18 cellular contexts compared by ENCODE assay signal in the genomic region with DNA sequence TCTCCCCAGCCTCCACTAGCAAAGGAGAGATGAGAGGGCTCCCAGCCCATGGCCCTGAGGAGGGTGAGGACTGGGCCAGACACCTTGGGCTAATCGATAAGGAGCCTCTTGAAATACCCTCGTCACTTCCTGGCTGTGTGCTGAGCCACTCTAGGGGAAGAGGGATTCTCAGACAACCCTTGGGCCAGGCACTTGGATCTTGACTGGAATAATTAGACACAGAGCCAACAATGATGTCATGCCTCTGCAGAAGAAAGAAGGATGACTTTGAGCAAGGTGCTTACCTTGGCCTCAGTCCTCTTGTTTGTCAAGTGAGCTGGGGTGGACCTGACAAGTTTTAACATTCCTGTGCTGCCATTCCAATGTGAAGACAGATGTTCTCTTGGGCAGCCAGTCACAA.
DNase-seq lines count a peak whose midpoint lies in the region; ATAC-seq, FAIRE-seq and TF ChIP-seq lines count a peak whose summit lies in the region.
"Had no signal": no experiment of that assay in that cellular context is flagged by ENCODE, and none has a peak within 500 bp of the region (broad histone marks: within the 10 kb centered on the region; RNA-seq: fewer than 3 reads in every experiment).

No MANE protein-coding gene starts in this region.

- no peak for FAIRE-seq in bronchial epithelial cell (lab: Jason Lieb, UNC)
- FAIRE-seq: endometrium had no signal

- H3K27me3 ChIP-seq in Loucy (ENCODE audit: insufficient read depth, low read length, poor library complexity, severe bottlenecking) (no peaks in the 10 kb centered on the region), bronchial epithelial cell (ENCODE audit: control insufficient read depth, insufficient read depth, low read length) (no peaks in the 10 kb centered on the region)
- H3K27me3 ChIP-seq: cardiac muscle cell, gastrocnemius medialis, stomach had no signal

- no peaks in the 10 kb centered on the region for H3K79me2 ChIP-seq in Loucy (ENCODE audit: insufficient read depth, low read length)

- peak overlapping the region; percentile 70 for H3K27ac Mint-ChIP-seq in activated naive CD4-positive, alpha-beta T cell treated with anti-CD3 and anti-CD28 coated beads for 36 hours
- H3K27ac Mint-ChIP-seq: activated naive CD4-positive, alpha-beta T cell treated with anti-CD3 and anti-CD28 coated beads, Interleukin-2, amount 50 U/mL, for 24 hours; H9 had no signal

- peak overlapping the region; percentile 53; the same call in 1 of the 2 replicates for H2AFZ ChIP-seq in Loucy (ENCODE audit: low read length)

- H3K4me3 ChIP-seq in Loucy (ENCODE audit: low read length, poor library complexity, severe bottlenecking) = peak overlapping the region; percentile 39
- H3K4me3 ChIP-seq in bronchial epithelial cell (ENCODE audit: low read depth, low read length) = no peak overlapping the region
- H3K4me3 ChIP-seq in skin epidermis = no peak overlapping the region
- H3K4me3 ChIP-seq: cardiac muscle cell, gastrocnemius medialis, stomach had no signal

- H3K36me3 Mint-ChIP-seq in activated naive CD4-positive, alpha-beta T cell treated with anti-CD3 and anti-CD28 coated beads for 36 hours (ENCODE audit: low read depth) = no peaks in the 10 kb centered on the region
- H3K36me3 Mint-ChIP-seq: activated naive CD4-positive, alpha-beta T cell treated with anti-CD3 and anti-CD28 coated beads, Interleukin-2, amount 50 U/mL, for 24 hours had no signal

- peaks cover 29% of the 10 kb centered on the region for H3K4me1 Mint-ChIP-seq in activated naive CD4-positive, alpha-beta T cell treated with anti-CD3 and anti-CD28 coated beads for 36 hours (ENCODE audit: low read depth)

- no peak for ATAC-seq in GM18861 (IDR thresholded peaks at IDR 0.05; ENCODE audit: unreplicated experiment)
- ATAC-seq in HG03565 (IDR thresholded peaks at IDR 0.05; ENCODE audit: unreplicated experiment) = no peak
- ATAC-seq in HG02763 (IDR thresholded peaks at IDR 0.05; ENCODE audit: unreplicated experiment) = no peak
- ATAC-seq: gastrocnemius medialis, Right ventricle myocardium inferior had no signal

- H4K20me1 ChIP-seq in Loucy (ENCODE audit: insufficient read depth, low read length, poor library complexity, severe bottlenecking) = no peaks in the 10 kb centered on the region

- CTCF ChIA-PET in activated naive CD4-positive, alpha-beta T cell treated with anti-CD3 and anti-CD28 coated beads for 36 hours (lab: Charles Lee) = interaction anchor here (0.9 to 15.2 kb wide), 4 partner anchors 34 to 225 kb away, joined by 3 to 299 read pairs (median 114); no protein-coding TSS in a partner anchor

- H3K9me3 ChIP-seq in Loucy (ENCODE audit: insufficient read depth, low read depth, low read length) = no peaks in the 10 kb centered on the region
- H3K9me3 ChIP-seq: gastrocnemius medialis, stomach had no signal

- peak overlapping the region; percentile 58 for H3K4me2 ChIP-seq in Loucy (ENCODE audit: low read depth, low read length, poor library complexity, severe bottlenecking)

- H3K27me3 Mint-ChIP-seq in activated naive CD4-positive, alpha-beta T cell treated with anti-CD3 and anti-CD28 coated beads for 36 hours (ENCODE audit: low read depth) = no peaks in the 10 kb centered on the region
- H3K27me3 Mint-ChIP-seq: activated naive CD4-positive, alpha-beta T cell treated with anti-CD3 and anti-CD28 coated beads, Interleukin-2, amount 50 U/mL, for 24 hours had no signal

- no peaks in the 10 kb centered on the region for H3F3A ChIP-seq in Loucy (ENCODE audit: low read depth)

- H3K36me3 ChIP-seq in Loucy (ENCODE audit: insufficient read depth, low read length) = no peaks in the 10 kb centered on the region
- no peaks in the 10 kb centered on the region for H3K36me3 ChIP-seq in bronchial epithelial cell (ENCODE audit: control insufficient read depth, insufficient read depth, low read length)
- H3K36me3 ChIP-seq: cardiac muscle cell, gastrocnemius medialis, stomach had no signal

- H3K9ac ChIP-seq in Loucy (ENCODE audit: low read depth, low read length, poor library complexity, severe bottlenecking) = peak overlapping the region; percentile 60

- no peaks in the 10 kb centered on the region for H3K9me3 Mint-ChIP-seq in activated naive CD4-positive, alpha-beta T cell treated with anti-CD3 and anti-CD28 coated beads for 36 hours
- H3K9me3 Mint-ChIP-seq: activated naive CD4-positive, alpha-beta T cell treated with anti-CD3 and anti-CD28 coated beads, Interleukin-2, amount 50 U/mL, for 24 hours; H9 had no signal

- intact Hi-C loops in activated naive CD4-positive, alpha-beta T cell treated with anti-CD3 and anti-CD28 coated beads for 36 hours (cut with micrococcal nuclease) = loop anchor here (1.0 kb wide), 1 partner anchor 144 kb away; no protein-coding TSS in a partner anchor

- peaks cover 12% of the 10 kb centered on the region for H3K4me1 ChIP-seq in Loucy (ENCODE audit: insufficient read depth, low read length, poor library complexity, severe bottlenecking)

- no peak overlapping the region for H3K4me3 Mint-ChIP-seq in activated naive CD4-positive, alpha-beta T cell treated with anti-CD3 and anti-CD28 coated beads for 36 hours
- H3K4me3 Mint-ChIP-seq: activated naive CD4-positive, alpha-beta T cell treated with anti-CD3 and anti-CD28 coated beads, Interleukin-2, amount 50 U/mL, for 24 hours; H9 had no signal

- no peaks in the 10 kb centered on the region for H3K9me2 ChIP-seq in Loucy (replicated peaks; ENCODE audit: low read depth, low read length)

- peak overlapping the region in 12 of 21 experiments; percentile 6 to 65 (median 34) for H3K27ac ChIP-seq in skin epidermis
- H3K27ac ChIP-seq: cardiac muscle cell, gastrocnemius medialis, stomach had no signal

- no peak for TF ChIP-seq CTCF in Loucy (conservative IDR thresholded peaks at IDR 0.05; ENCODE audit: low read length)
- TF ChIP-seq CTCF in bronchial epithelial cell (IDR thresholded peaks at IDR 0.05; ENCODE audit: insufficient read depth, low read length, severe bottlenecking) = no peak

- DNase-seq in activated naive CD4-positive, alpha-beta T cell treated with anti-CD3 and anti-CD28 coated beads for 36 hours = no peak
- no peak for DNase-seq in activated naive CD4-positive, alpha-beta T cell treated with anti-CD3 and anti-CD28 coated beads, Interleukin-2, amount 50 U/mL, for 16 hours
- DNase-seq in bronchial epithelial cell (ENCODE audit: low read depth) = peak; percentile 72
- DNase-seq: gastrocnemius medialis, H9, NCI-H187, NCI-H82, stomach, T1000 had no signal
